ENCODE assay signal across 1 cellular context in the genomic region with DNA sequence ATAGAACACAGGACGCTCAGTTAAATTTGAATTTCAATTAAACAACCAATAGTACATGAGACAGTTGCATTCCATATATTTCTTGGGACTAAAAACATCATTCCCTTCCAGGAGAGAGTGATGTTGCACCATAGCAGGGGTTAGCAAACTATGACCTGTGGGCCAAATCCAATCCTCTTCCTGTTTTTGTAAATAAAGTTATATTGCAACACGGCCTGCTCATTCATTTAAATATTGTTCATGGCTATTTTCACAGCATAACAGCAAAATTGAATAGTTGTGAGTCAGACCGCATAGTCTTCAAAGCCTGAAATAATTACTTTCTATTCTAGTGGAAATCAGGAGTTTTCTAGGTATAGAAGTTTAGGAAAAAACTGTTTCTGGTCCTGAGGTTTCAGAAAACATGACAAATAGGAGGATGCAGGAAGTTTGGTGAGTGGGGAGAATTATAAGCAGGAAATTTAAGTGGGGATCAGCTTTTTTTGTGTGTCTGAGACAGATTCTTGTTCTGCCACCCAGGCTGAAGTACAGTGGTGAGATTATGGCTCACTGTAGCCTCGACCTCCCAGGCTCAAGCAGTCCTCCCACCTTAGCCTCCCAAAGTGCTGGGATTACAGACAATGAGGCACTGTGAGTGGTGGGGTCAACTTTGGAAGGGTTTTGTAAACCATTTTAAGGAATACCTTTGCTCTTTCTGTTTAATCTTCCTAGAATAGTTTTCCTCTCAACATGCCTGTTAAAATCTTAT.
TF ChIP-seq lines count a peak whose summit lies in the region.

No MANE protein-coding gene starts in this region.

TF ChIP-seq in K562, 482 proteins besides CTCF, POLR2A, EP300 and RAD21 (continued from another document):
- TF ChIP-seq, protein P1, sequence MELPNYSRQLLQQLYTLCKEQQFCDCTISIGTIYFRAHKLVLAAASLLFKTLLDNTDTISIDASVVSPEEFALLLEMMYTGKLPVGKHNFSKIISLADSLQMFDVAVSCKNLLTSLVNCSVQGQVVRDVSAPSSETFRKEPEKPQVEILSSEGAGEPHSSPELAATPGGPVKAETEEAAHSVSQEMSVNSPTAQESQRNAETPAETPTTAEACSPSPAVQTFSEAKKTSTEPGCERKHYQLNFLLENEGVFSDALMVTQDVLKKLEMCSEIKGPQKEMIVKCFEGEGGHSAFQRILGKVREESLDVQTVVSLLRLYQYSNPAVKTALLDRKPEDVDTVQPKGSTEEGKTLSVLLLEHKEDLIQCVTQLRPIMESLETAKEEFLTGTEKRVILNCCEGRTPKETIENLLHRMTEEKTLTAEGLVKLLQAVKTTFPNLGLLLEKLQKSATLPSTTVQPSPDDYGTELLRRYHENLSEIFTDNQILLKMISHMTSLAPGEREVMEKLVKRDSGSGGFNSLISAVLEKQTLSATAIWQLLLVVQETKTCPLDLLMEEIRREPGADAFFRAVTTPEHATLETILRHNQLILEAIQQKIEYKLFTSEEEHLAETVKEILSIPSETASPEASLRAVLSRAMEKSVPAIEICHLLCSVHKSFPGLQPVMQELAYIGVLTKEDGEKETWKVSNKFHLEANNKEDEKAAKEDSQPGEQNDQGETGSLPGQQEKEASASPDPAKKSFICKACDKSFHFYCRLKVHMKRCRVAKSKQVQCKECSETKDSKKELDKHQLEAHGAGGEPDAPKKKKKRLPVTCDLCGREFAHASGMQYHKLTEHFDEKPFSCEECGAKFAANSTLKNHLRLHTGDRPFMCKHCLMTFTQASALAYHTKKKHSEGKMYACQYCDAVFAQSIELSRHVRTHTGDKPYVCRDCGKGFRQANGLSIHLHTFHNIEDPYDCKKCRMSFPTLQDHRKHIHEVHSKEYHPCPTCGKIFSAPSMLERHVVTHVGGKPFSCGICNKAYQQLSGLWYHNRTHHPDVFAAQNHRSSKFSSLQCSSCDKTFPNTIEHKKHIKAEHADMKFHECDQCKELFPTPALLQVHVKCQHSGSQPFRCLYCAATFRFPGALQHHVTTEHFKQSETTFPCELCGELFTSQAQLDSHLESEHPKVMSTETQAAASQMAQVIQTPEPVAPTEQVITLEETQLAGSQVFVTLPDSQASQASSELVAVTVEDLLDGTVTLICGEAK (IDR thresholded peaks at IDR 0.05) = peak; percentile 87
- TF ChIP-seq, protein P1 (CRISPR knock-in tag; IDR thresholded peaks at IDR 0.05) = 0 out of 2 replicates have a peak, but pooled peaks have one; percentile 40
- TF ChIP-seq, protein P2, sequence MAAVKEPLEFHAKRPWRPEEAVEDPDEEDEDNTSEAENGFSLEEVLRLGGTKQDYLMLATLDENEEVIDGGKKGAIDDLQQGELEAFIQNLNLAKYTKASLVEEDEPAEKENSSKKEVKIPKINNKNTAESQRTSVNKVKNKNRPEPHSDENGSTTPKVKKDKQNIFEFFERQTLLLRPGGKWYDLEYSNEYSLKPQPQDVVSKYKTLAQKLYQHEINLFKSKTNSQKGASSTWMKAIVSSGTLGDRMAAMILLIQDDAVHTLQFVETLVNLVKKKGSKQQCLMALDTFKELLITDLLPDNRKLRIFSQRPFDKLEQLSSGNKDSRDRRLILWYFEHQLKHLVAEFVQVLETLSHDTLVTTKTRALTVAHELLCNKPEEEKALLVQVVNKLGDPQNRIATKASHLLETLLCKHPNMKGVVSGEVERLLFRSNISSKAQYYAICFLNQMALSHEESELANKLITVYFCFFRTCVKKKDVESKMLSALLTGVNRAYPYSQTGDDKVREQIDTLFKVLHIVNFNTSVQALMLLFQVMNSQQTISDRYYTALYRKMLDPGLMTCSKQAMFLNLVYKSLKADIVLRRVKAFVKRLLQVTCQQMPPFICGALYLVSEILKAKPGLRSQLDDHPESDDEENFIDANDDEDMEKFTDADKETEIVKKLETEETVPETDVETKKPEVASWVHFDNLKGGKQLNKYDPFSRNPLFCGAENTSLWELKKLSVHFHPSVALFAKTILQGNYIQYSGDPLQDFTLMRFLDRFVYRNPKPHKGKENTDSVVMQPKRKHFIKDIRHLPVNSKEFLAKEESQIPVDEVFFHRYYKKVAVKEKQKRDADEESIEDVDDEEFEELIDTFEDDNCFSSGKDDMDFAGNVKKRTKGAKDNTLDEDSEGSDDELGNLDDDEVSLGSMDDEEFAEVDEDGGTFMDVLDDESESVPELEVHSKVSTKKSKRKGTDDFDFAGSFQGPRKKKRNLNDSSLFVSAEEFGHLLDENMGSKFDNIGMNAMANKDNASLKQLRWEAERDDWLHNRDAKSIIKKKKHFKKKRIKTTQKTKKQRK (IDR thresholded peaks at IDR 0.05; ENCODE audit: borderline replicate concordance, low read depth, low read length) = no peak
- no peak for TF ChIP-seq ADNP (tag; IDR thresholded peaks at IDR 0.05)
- peak; percentile 18; the same call in 1 of the 2 replicates for TF ChIP-seq CEBPB (tag; IDR thresholded peaks at IDR 0.05)
- no peak for TF ChIP-seq IFI16 (CRISPR knock-in tag; IDR thresholded peaks at IDR 0.05)
- peak; percentile 9; the same call in 1 of the 2 replicates for TF ChIP-seq SPI1 (IDR thresholded peaks at IDR 0.05; ENCODE audit: borderline replicate concordance, low read depth, low read length)
- no peak for TF ChIP-seq ZKSCAN1 (IDR thresholded peaks at IDR 0.05; ENCODE audit: low read depth, low read length)
